8 cellular contexts compared by ENCODE assay signal in the genomic region with DNA sequence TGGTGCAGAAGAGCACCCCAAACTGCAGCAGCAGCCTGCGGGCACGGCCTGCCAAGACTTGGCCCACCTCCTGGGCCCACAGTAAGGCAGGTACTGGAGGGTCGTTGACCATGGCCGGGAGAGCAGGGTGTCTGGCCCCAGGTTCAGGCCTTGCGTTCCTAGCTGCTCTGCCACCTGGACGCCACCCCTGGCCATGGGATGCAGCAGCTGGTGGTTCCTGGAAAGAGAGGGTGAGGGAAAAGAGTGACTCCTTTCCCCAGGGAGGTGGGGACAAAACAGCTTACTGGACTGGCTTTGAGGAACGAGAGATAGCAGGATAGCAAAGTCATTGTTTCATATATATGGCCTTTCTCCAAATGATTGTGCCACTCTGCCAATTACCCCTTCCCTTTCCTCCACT. TPM values are rescaled to one million over a fixed set of nuclear protein-coding genes. Genes with fewer than 3 reads are reported as not detected.
DNase-seq lines count a peak whose midpoint lies in the region; ATAC-seq, FAIRE-seq and TF ChIP-seq lines count a peak whose summit lies in the region.

No MANE protein-coding gene starts in this region.

- peaks cover 0 to 8% (median 0%) of the 10 kb centered on the region in 3 donors for H3K36me3 ChIP-seq in pancreas

- WGBS in pancreas, 2 donors: 8 to 14% methylated on average over 7 of the region's 7 CpGs

- H3K27ac ChIP-seq in pancreas: peak overlapping the region; percentile 82 to 90 (median 88)

- TF ChIP-seq CTCF in epithelial cell of proximal tubule (conservative IDR thresholded peaks at IDR 0.05; ENCODE audit: low read depth, low read length): peak; percentile 20
- TF ChIP-seq CTCF in pancreas (IDR thresholded peaks at IDR 0.05): no peak

- peak; percentile 5 to 24 (median 8) for ATAC-seq in pancreas
- ATAC-seq in GM19023 (IDR thresholded peaks at IDR 0.05; ENCODE audit: unreplicated experiment): no peak

- H3K9me3 ChIP-seq in pancreas: no peaks in the 10 kb centered on the region

- DNase-seq in NCI-H526 (lab: John Stamatoyannopoulos, UW) (peak; percentile 44 to 65), NCI-H526 treated with DMSO at 0.1 percent for 48 hours (lab: John Stamatoyannopoulos, UW) (no peak), SHP77 treated with DMSO at 0.1 percent for 48 hours (lab: John Stamatoyannopoulos, UW) (peak; percentile 9), epithelial cell of proximal tubule (ENCODE audit: low read depth) (no peak), pancreas (peak; percentile 47 to 78 (median 60)), T1000 (lab: John Stamatoyannopoulos, UW) (no peak)
- no peak for DNase-seq in stimulated activated CD4-positive, alpha-beta T cell treated with anti-CD3 and anti-CD28 coated beads, Interleukin-4, amount 100 ng/mL, for 4 hours

- intact Hi-C loops in pancreas (cut with DNase I): no loop called here

- FAIRE-seq in pancreas (lab: Jason Lieb, UNC): no peak

- peaks cover 20 to 31% (median 22%) of the 10 kb centered on the region in 3 donors for H3K4me1 ChIP-seq in pancreas

- no peaks in the 10 kb centered on the region for H3K27me3 ChIP-seq in pancreas

- H3K4me3 ChIP-seq in epithelial cell of proximal tubule (ENCODE audit: low read depth, low read length): peak overlapping the region; percentile 77
- H3K4me3 ChIP-seq in pancreas: peak overlapping the region in 3 of 4 donors; percentile 50 to 73 (median 62)

RNA-seq across cellular contexts. Expression of a gene that starts 1.8 kb away (rescaled TPM):
- total RNA-seq in epithelial cell of proximal tubule: 42.1 and 96.6 TPM in 2 replicates
- 10 to 100 TPM; 30.3 to 58.6 (median 47.9) TPM for total RNA-seq in pancreas
- 100 to 1,000 TPM in 1 of 2 donors, 10 to 100 TPM in 1; 99.2 to 151 TPM for polyA plus RNA-seq in pancreas

RNA-seq across cellular contexts. Expression of a gene that starts 2.1 kb away (rescaled TPM):
- not detected in 2 replicates for total RNA-seq in epithelial cell of proximal tubule
- total RNA-seq in pancreas: under 1 TPM in 2 of 6 donors, not detected in 4; 0.19 to 0.37 TPM
- under 1 TPM in 1 of 2 donors, not detected in 1; 0.26 TPM for polyA plus RNA-seq in pancreas

RNA-seq across cellular contexts. Expression of a gene that starts 16.1 kb away (rescaled TPM):
- total RNA-seq in epithelial cell of proximal tubule (not detected in 2 replicates), pancreas (1 to 10 TPM in 2 of 6 donors, under 1 TPM in 4; 0.16 to 1.6 (median 0.53) TPM)
- under 1 TPM; 0.23 to 0.76 TPM for polyA plus RNA-seq in pancreas

RNA-seq across cellular contexts. Expression of a gene that starts 21.9 kb away (rescaled TPM):
- total RNA-seq in epithelial cell of proximal tubule (8.0 and 8.5 TPM in 2 replicates), pancreas (10 to 100 TPM; 17.5 to 26.2 (median 18.0) TPM)
- polyA plus RNA-seq in pancreas: 10 to 100 TPM; 19.1 to 25.9 TPM

RNA-seq across cellular contexts. Expression of a gene that starts 22.9 kb away (rescaled TPM):
- total RNA-seq in epithelial cell of proximal tubule (35.7 and 39.1 TPM in 2 replicates), pancreas (10 to 100 TPM in 4 of 6 donors, 1 to 10 TPM in 2; 7.6 to 17.8 (median 10.5) TPM)
- 10 to 100 TPM; 16.7 to 20.3 TPM for polyA plus RNA-seq in pancreas

Comparison
In these comparisons a context has a peak if more than half of its experiments do, and no peak if none do; other contexts are left out.
1. DNase-seq: peak in NCI-H526 (2 of 2), SHP77 treated with DMSO at 0.1 percent for 48 hours (single experiment) and pancreas (6 of 6); none in NCI-H526 treated with DMSO at 0.1 percent for 48 hours (single experiment), epithelial cell of proximal tubule (single experiment), stimulated activated CD4-positive, alpha-beta T cell treated with anti-CD3 and anti-CD28 coated beads, Interleukin-4, amount 100 ng/mL, for 4 hours (0 of 2) and T1000 (single experiment).